ENCODE assay signal across 23 cellular contexts in genomic region chr2:177693658-177694334, GRCh38.
"Had no signal": no experiment of that assay in that cellular context is flagged by ENCODE, and none has a peak within 500 bp of the region (broad histone marks: within the 10 kb centered on the region; RNA-seq: fewer than 3 reads in every experiment).

No MANE protein-coding gene starts in this region.

- FAIRE-seq: islet of Langerhans had no signal

- ATAC-seq: activated CD4-positive, CD25-positive, alpha-beta regulatory T cell treated with anti-CD3 and anti-CD28 coated beads, Interleukin-2, amount 50 U/mL, for 24 hours; activated naive CD8-positive, alpha-beta T cell treated with anti-CD3 and anti-CD28 coated beads, Interleukin-2, amount 50 U/mL, for 24 hours; stimulated activated naive CD8-positive, alpha-beta T cell treated with anti-CD3 and anti-CD28 coated beads, Interleukin-15, amount 100 ng/mL, for 72 hours had no signal

- DNase-seq: activated CD4-positive, alpha-beta T cell treated with anti-CD3 and anti-CD28 coated beads, Interleukin-2, amount 50 U/mL, for 1 hour; activated CD8-positive, alpha-beta memory T cell treated with anti-CD3 and anti-CD28 coated beads, Interleukin-2, amount 50 U/mL, for 48 hours; activated effector memory CD4-positive, alpha-beta T cell treated with Interleukin-2 at 50 U/mL for 16 hours; activated naive CD4-positive, alpha-beta T cell treated with anti-CD3 and anti-CD28 coated beads, Interleukin-2, amount 10 ng/mL, durations not matched to agents 7 days and 5 days; activated naive CD8-positive, alpha-beta T cell treated with anti-CD3 and anti-CD28 coated beads, Interleukin-2, amount 50 U/mL, for 24 hours; activated T-cell treated with anti-CD3 and anti-CD28 coated beads, Interleukin-2, amount 50 U/mL, for 48 hours; aorta; cerebellar nuclear complex; cortex of kidney; midbrain; occipital lobe; right cardiac atrium; stimulated activated CD4-positive, alpha-beta T cell treated with anti-CD3 and anti-CD28 coated beads, Interleukin-15, amount 100 ng/mL, for 24 hours; stimulated activated CD4-positive, alpha-beta T cell treated with anti-CD3 and anti-CD28 coated beads, Interleukin-2, amount 100 ng/mL, for 48 hours; stimulated activated naive CD8-positive, alpha-beta T cell treated with anti-CD3 and anti-CD28 coated beads, Interleukin-15, amount 100 ng/mL, for 72 hours; transverse colon had no signal

- H3K4me1 ChIP-seq: breast epithelium, esophagus muscularis mucosa, suprapubic skin, vagina had no signal

- H3K27me3 Mint-ChIP-seq: activated naive CD8-positive, alpha-beta T cell treated with anti-CD3 and anti-CD28 coated beads, Interleukin-2, amount 50 U/mL, for 24 hours had no signal

- H3K4me3 Mint-ChIP-seq: activated naive CD4-positive, alpha-beta T cell treated with anti-CD3 and anti-CD28 coated beads, Interleukin-2, amount 10 ng/mL, durations not matched to agents 7 days and 5 days; activated naive CD8-positive, alpha-beta T cell treated with anti-CD3 and anti-CD28 coated beads, Interleukin-2, amount 50 U/mL, for 24 hours; stimulated activated naive CD8-positive, alpha-beta T cell treated with anti-CD3 and anti-CD28 coated beads, Interleukin-15, amount 100 ng/mL, for 72 hours; T-helper 2 cell treated with Interferon-gamma antibody and Interleukin-4, amounts not matched to agents 5 μg/mL and 100 μg/mL, for 36 hours had no signal

- H3K4me1 Mint-ChIP-seq: activated naive CD4-positive, alpha-beta T cell treated with anti-CD3 and anti-CD28 coated beads, Interleukin-2, amount 10 ng/mL, durations not matched to agents 7 days and 5 days; activated naive CD8-positive, alpha-beta T cell treated with anti-CD3 and anti-CD28 coated beads, Interleukin-2, amount 50 U/mL, for 24 hours; stimulated activated naive CD8-positive, alpha-beta T cell treated with anti-CD3 and anti-CD28 coated beads, Interleukin-15, amount 100 ng/mL, for 72 hours had no signal

- H3K36me3 ChIP-seq: breast epithelium, esophagus muscularis mucosa, suprapubic skin, transverse colon, vagina had no signal

- H3K36me3 Mint-ChIP-seq: activated naive CD4-positive, alpha-beta T cell treated with anti-CD3 and anti-CD28 coated beads, Interleukin-2, amount 10 ng/mL, durations not matched to agents 7 days and 5 days had no signal

- H3K9me3 ChIP-seq: breast epithelium, esophagus muscularis mucosa, suprapubic skin, transverse colon, vagina had no signal

- H3K27me3 ChIP-seq: breast epithelium, esophagus muscularis mucosa, suprapubic skin, transverse colon, vagina had no signal

- H3K27ac Mint-ChIP-seq: activated naive CD8-positive, alpha-beta T cell treated with anti-CD3 and anti-CD28 coated beads, Interleukin-2, amount 50 U/mL, for 24 hours; T-helper 2 cell treated with Interferon-gamma antibody and Interleukin-4, amounts not matched to agents 5 μg/mL and 100 μg/mL, for 36 hours had no signal

- H3K27ac ChIP-seq: breast epithelium, esophagus muscularis mucosa, suprapubic skin, vagina had no signal

- H3K9me3 Mint-ChIP-seq: activated naive CD4-positive, alpha-beta T cell treated with anti-CD3 and anti-CD28 coated beads, Interleukin-2, amount 10 ng/mL, durations not matched to agents 7 days and 5 days; activated naive CD8-positive, alpha-beta T cell treated with anti-CD3 and anti-CD28 coated beads, Interleukin-2, amount 50 U/mL, for 24 hours; stimulated activated naive CD8-positive, alpha-beta T cell treated with anti-CD3 and anti-CD28 coated beads, Interleukin-15, amount 100 ng/mL, for 72 hours; T-helper 2 cell treated with Interferon-gamma antibody and Interleukin-4, amounts not matched to agents 5 μg/mL and 100 μg/mL, for 36 hours had no signal

- H3K4me3 ChIP-seq: breast epithelium, esophagus muscularis mucosa, suprapubic skin, transverse colon, vagina had no signal
